8 cellular contexts compared by ENCODE assay signal in the genomic region with DNA sequence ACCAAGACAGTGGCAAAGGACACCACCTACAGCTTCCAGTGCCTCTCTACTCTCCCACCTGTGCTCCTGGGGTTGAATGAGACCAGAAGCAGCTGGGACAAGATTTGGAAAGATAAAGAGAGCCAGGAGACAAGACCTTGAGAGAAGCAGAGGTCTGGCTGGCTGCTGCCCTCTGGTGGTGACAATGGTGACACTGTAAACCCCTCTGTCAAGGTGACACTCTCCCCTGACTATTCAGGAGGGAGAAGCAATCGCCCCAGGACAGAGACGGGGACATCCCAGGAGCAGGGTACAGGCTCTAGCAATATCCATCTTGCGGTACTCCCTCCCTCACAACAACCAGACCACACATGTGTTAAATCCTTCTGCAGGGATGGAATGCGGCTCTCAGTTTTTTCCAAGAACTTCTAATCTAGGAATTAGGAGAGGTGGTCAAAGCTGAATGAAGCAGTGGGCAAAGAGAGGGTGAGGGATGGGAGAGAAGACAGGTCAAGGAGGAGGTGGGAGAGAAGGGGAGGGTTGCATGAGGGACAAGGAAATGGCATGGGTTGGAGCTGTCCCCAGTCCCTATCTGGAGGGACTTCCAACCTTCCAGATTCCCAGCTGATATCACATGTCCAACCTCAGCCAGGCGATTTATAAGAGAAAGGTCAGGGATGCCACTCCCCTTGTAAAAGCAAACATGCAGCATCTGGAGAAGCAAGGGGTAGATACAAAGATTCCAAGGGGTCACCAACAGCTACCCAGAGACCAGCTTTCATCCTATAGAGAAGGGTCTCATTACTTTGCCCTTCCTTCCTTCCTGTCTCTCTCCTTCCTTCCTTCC. TPM values are rescaled to one million over a fixed set of nuclear protein-coding genes. Genes with fewer than 3 reads are reported as not detected.
DNase-seq lines count a peak whose midpoint lies in the region; ATAC-seq and TF ChIP-seq lines count a peak whose summit lies in the region.

No MANE protein-coding gene starts in this region.

- H3K36me3 ChIP-seq in CD4-positive, CD25-positive, alpha-beta regulatory T cell (ENCODE audit: control insufficient read depth, insufficient read depth, low read length) = no peaks in the 10 kb centered on the region
- no peaks in the 10 kb centered on the region for H3K36me3 ChIP-seq in endodermal cell (ENCODE audit: control insufficient read depth, insufficient read depth, low read length)

- H3K9ac ChIP-seq in endodermal cell (ENCODE audit: extremely low read depth, low read length, poor library complexity, severe bottlenecking) = no peak overlapping the region

- no peak overlapping the region for H3K27ac ChIP-seq in CD4-positive, CD25-positive, alpha-beta regulatory T cell (ENCODE audit: insufficient read depth, low read length, poor library complexity, severe bottlenecking)
- H3K27ac ChIP-seq in endodermal cell (ENCODE audit: low read depth, low read length) = no peak overlapping the region

- peaks cover 69% of the 10 kb centered on the region for H3K27me3 Mint-ChIP-seq in CD4-positive, CD25-positive, alpha-beta regulatory T cell
- H3K27me3 Mint-ChIP-seq in endodermal cell (ENCODE audit: insufficient read depth) = peaks cover 86% of the 10 kb centered on the region

- peak; percentile 59 to 78 (median 73) for DNase-seq in CD4-positive, CD25-positive, alpha-beta regulatory T cell
- peak; percentile 47 for DNase-seq in NK-92 treated with Interleukin-12 subunit alpha and Interleukin-12 subunit beta, amount 100 ng/mL, for 24 hours (lab: John Stamatoyannopoulos, UW)
- peak; percentile 91 for DNase-seq in activated CD8-positive, alpha-beta memory T cell treated with anti-CD3 and anti-CD28 coated beads for 24 hours
- DNase-seq in endodermal cell = peak; percentile 97
- peak; percentile 74 for DNase-seq in mucosa of gallbladder (ENCODE audit: low spot score)
- peak; percentile 71 for DNase-seq in stimulated activated CD8-positive, alpha-beta memory T cell treated with anti-CD3 and anti-CD28 coated beads, Interleukin-7, amount 100 ng/mL, for 24 hours (ENCODE audit: low read depth)

- WGBS in endodermal cell (ENCODE audit: insufficient coverage in 1 of 2, insufficient read length in 1 of 2), 2 experiments = 38 to 83% methylated on average over 2 to 5 of the region's 5 CpGs

- peaks cover 12% of the 10 kb centered on the region for H3K27me3 ChIP-seq in CD4-positive, CD25-positive, alpha-beta regulatory T cell (ENCODE audit: control insufficient read depth, insufficient read depth, low read length)
- H3K27me3 ChIP-seq in endodermal cell (ENCODE audit: control insufficient read depth, insufficient read depth, low read length, poor library complexity, severe bottlenecking) = peaks cover 59% of the 10 kb centered on the region

- no peaks in the 10 kb centered on the region for H3K9me3 ChIP-seq in CD4-positive, CD25-positive, alpha-beta regulatory T cell (ENCODE audit: control insufficient read depth in 2 of 2, low read length in 2 of 2)
- H3K9me3 ChIP-seq in endodermal cell (ENCODE audit: control insufficient read depth, low read length) = no peaks in the 10 kb centered on the region

- peaks cover 5 to 43% (median 20%) of the 10 kb centered on the region in 4 donors for H3K4me1 Mint-ChIP-seq in CD4-positive, CD25-positive, alpha-beta regulatory T cell
- H3K4me1 Mint-ChIP-seq in endodermal cell = peaks cover 26% of the 10 kb centered on the region

- peak overlapping the region in 2 of 3 donors; percentile 35 to 46 for H3K27ac Mint-ChIP-seq in CD4-positive, CD25-positive, alpha-beta regulatory T cell
- H3K27ac Mint-ChIP-seq in endodermal cell = no peak overlapping the region

- peak in 1 of 2 donors; percentile 38 for ATAC-seq in CD4-positive, CD25-positive, alpha-beta regulatory T cell (ENCODE audit: low read depth in 2 of 2)
- ATAC-seq in HG02610 (IDR thresholded peaks at IDR 0.05; ENCODE audit: unreplicated experiment) (peak; percentile 29), HG03039 (IDR thresholded peaks at IDR 0.05; ENCODE audit: unreplicated experiment) (no peak)

- peaks cover 46% of the 10 kb centered on the region for H3K4me1 ChIP-seq in CD4-positive, CD25-positive, alpha-beta regulatory T cell (ENCODE audit: control insufficient read depth, insufficient read depth, low read length, poor library complexity, severe bottlenecking)
- peaks cover 8% of the 10 kb centered on the region for H3K4me1 ChIP-seq in endodermal cell (ENCODE audit: control insufficient read depth, insufficient read depth, low read length)

- no peak overlapping the region for H3K4me3 ChIP-seq in CD4-positive, CD25-positive, alpha-beta regulatory T cell (ENCODE audit: low read depth, low read length)
- H3K4me3 ChIP-seq in endodermal cell (ENCODE audit: low read length) = no peak overlapping the region

- H3K4me3 Mint-ChIP-seq in CD4-positive, CD25-positive, alpha-beta regulatory T cell = peak overlapping the region in 2 of 4 donors; percentile 63 to 68
- H3K4me3 Mint-ChIP-seq in endodermal cell = no peak overlapping the region

- H3K36me3 Mint-ChIP-seq in CD4-positive, CD25-positive, alpha-beta regulatory T cell = peaks cover 5% of the 10 kb centered on the region
- H3K36me3 Mint-ChIP-seq in endodermal cell (ENCODE audit: low read depth) = no peaks in the 10 kb centered on the region

- H3K9me3 Mint-ChIP-seq in CD4-positive, CD25-positive, alpha-beta regulatory T cell = peaks cover 0 to 1% (median 0%) of the 10 kb centered on the region in 7 donors
- H3K9me3 Mint-ChIP-seq in endodermal cell = no peaks in the 10 kb centered on the region

- TF ChIP-seq CTCF in endodermal cell (conservative IDR thresholded peaks at IDR 0.05) = peak; percentile 94

RNA-seq across cellular contexts. Expression of a gene that starts 2.9 kb away (rescaled TPM):
- total RNA-seq in CD4-positive, CD25-positive, alpha-beta regulatory T cell = not detected
- under 1 TPM in 3 of 4 donors, not detected in 1; 0.11 to 0.24 (median 0.15) TPM for polyA plus RNA-seq in CD4-positive, CD25-positive, alpha-beta regulatory T cell
- total RNA-seq in endodermal cell (1 to 10 TPM in 1 of 2 donors, under 1 TPM in 1; 0.82 to 1.3 TPM), mucosa of gallbladder (0.23 TPM)
- polyA plus RNA-seq in endodermal cell (2013, experiment 1 of 2) = 0.43 TPM
- polyA plus RNA-seq in endodermal cell (2013, experiment 2 of 2) = 0.87 TPM

RNA-seq across cellular contexts. Expression of a gene that starts 17.1 kb away (rescaled TPM):
- 6.5 TPM for total RNA-seq in CD4-positive, CD25-positive, alpha-beta regulatory T cell
- polyA plus RNA-seq in CD4-positive, CD25-positive, alpha-beta regulatory T cell = 10 to 100 TPM; 12.1 to 27.6 (median 17.3) TPM
- total RNA-seq in endodermal cell (1 to 10 TPM in 1 of 2 donors, under 1 TPM in 1; 0.58 to 1.7 TPM), mucosa of gallbladder (15.8 TPM)
- polyA plus RNA-seq in endodermal cell (2013, experiment 1 of 2) = 0.64 TPM
- polyA plus RNA-seq in endodermal cell (2013, experiment 2 of 2) = 0.83 TPM

RNA-seq across cellular contexts. Expression of a gene that starts 17.3 kb away (rescaled TPM):
- 1.5 TPM for total RNA-seq in CD4-positive, CD25-positive, alpha-beta regulatory T cell
- 10 to 100 TPM in 1 of 4 donors, 1 to 10 TPM in 3; 4.1 to 11.4 (median 7.4) TPM for polyA plus RNA-seq in CD4-positive, CD25-positive, alpha-beta regulatory T cell
- total RNA-seq in endodermal cell (1 to 10 TPM in 1 of 2 donors, not detected in 1; 1.1 TPM), mucosa of gallbladder (3.4 TPM)
- polyA plus RNA-seq in endodermal cell (2013, experiment 1 of 2) = not detected
- polyA plus RNA-seq in endodermal cell (2013, experiment 2 of 2) = 1.1 TPM

Comparison
In these comparisons a context has a peak if more than half of its experiments do, and no peak if none do; other contexts are left out.
1. DNase-seq: peak in every context shown above with its lines; median percentile 97 in endodermal cell; 91 in activated CD8-positive, alpha-beta memory T cell treated with anti-CD3 and anti-CD28 coated beads for 24 hours; 74 in mucosa of gallbladder; 73 in CD4-positive, CD25-positive, alpha-beta regulatory T cell; 71 in stimulated activated CD8-positive, alpha-beta memory T cell treated with anti-CD3 and anti-CD28 coated beads, Interleukin-7, amount 100 ng/mL, for 24 hours; 47 in NK-92 treated with Interleukin-12 subunit alpha and Interleukin-12 subunit beta, amount 100 ng/mL, for 24 hours.